In the genomic region with DNA sequence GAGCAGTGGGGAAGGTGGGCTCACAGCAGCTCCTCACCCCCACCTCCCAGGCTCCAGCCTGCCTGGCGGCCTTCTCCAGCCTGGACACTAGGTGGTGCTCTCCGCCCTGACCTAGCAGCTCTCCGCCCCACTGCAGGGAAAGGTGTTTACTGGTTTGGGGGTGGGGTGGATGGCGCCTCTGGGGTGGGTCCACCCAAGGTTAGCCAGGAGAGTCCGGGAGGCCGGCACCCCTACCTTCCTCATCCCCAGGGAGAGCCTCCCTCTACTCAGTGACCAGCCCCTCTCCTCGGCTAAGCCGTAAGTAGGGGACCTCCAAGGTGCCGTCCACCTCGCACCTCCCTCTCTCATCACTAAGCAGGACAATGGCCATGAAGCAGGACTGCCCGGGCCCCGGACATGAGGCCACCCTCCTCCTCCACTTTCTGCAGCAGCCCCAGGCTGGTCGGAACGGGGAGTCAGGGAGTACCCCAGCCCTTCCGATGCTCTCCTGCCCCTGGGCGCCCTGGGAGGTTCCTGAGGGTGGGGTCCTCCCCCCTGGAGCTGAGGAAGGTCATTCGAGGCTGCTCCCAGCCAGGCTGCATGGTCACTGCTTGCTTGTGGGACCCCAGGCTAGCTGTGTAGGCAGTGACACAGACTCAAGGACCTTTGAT, we compare ENCODE assay signal across 8 cellular contexts.
DNase-seq lines count a peak whose midpoint lies in the region; ATAC-seq and TF ChIP-seq lines count a peak whose summit lies in the region.

No MANE protein-coding gene starts in this region.

- TF ChIP-seq CTCF in DND-41 (IDR thresholded peaks at IDR 0.05; ENCODE audit: borderline replicate concordance, extremely low read depth, low read length, poor library complexity, severe bottlenecking) (peak; percentile 77), astrocyte of the spinal cord (IDR thresholded peaks at IDR 0.05; ENCODE audit: low read depth, low read length) (peak; percentile 89), spleen (IDR thresholded peaks at IDR 0.05 in 8 of 11, conservative IDR thresholded peaks at IDR 0.05 in 3 of 11) (peak in 10 of 11 experiments; percentile 52 to 87 (median 78))

- H3K79me2 ChIP-seq in DND-41 (ENCODE audit: insufficient read depth, low read length) = no peaks in the 10 kb centered on the region

- H3K27ac ChIP-seq in DND-41 (ENCODE audit: low read length) (no peak overlapping the region), iPS DF 6.9 (ENCODE audit: low read length) (no peak overlapping the region), spleen (no peak overlapping the region)

- H3K4me1 ChIP-seq in DND-41 (ENCODE audit: insufficient read depth, low read length) (no peaks in the 10 kb centered on the region), iPS DF 6.9 (ENCODE audit: control insufficient read depth, insufficient read depth, low read length) (peaks cover 10% of the 10 kb centered on the region), spleen (peaks cover 0 to 32% (median 18%) of the 10 kb centered on the region in 6 donors)

- ATAC-seq in DND-41 (ENCODE audit: insufficient read depth, low read depth) (peak; percentile 62; the same call in 2 of the 3 replicates), GM21528 (IDR thresholded peaks at IDR 0.05; ENCODE audit: low FRiP score, unreplicated experiment) (no peak), HG03045 (IDR thresholded peaks at IDR 0.05; ENCODE audit: unreplicated experiment) (no peak)

- H4K20me1 ChIP-seq in DND-41 (ENCODE audit: insufficient read depth, low read length) = peaks cover 17% of the 10 kb centered on the region

- H3K4me2 ChIP-seq in DND-41 (ENCODE audit: insufficient read depth, low read length) = no peak overlapping the region

- TF ChIP-seq POLR2A in spleen (IDR thresholded peaks at IDR 0.05) = no peak

- no peak overlapping the region for H3K9ac ChIP-seq in DND-41 (ENCODE audit: low read depth, low read length)

- no CpG with 5 or more reads among the region's 17 CpGs for WGBS in iPS DF 6.9 (ENCODE audit: insufficient coverage, insufficient read length)
- 9 to 12% (median 10%) methylated on average over 13 to 17 of the region's 17 CpGs for WGBS in spleen, 5 donors

- DNase-seq in DND-41 (peak; percentile 47), LHCN-M2 (ENCODE audit: low read depth) (peak; percentile 26), T-helper 22 cell (ENCODE audit: low read depth) (peak; percentile 30), astrocyte of the spinal cord (ENCODE audit: low read depth, low spot score) (peak; percentile 35), iPS DF 6.9 (ENCODE audit: low read depth, low spot score) (peak; percentile 79), spleen (no peak)

- in situ Hi-C loops in astrocyte of the spinal cord (cut with HindIII; ENCODE audit: low sequenced_read_pairs) = no loop called here

- intact Hi-C loops in spleen (cut with DNase I; ENCODE audit: low total_unique reads) = no loop called here

- H3K27me3 ChIP-seq in DND-41 (ENCODE audit: insufficient read depth, low read length, poor library complexity) (no peaks in the 10 kb centered on the region), iPS DF 6.9 (ENCODE audit: control insufficient read depth, insufficient read depth, low read length) (no peaks in the 10 kb centered on the region), spleen (replicated peaks in 1 of 7) (peaks cover 0 to 13% (median 6%) of the 10 kb centered on the region in 7 donors)

- no peak overlapping the region for H2AFZ ChIP-seq in DND-41 (ENCODE audit: low read depth, low read length)

- H3K4me3 ChIP-seq in DND-41 (ENCODE audit: low read depth in 1 of 2, low read length in 2 of 2) (no peak overlapping the region), astrocyte of the spinal cord (ENCODE audit: low read depth, low read length) (no peak overlapping the region), iPS DF 6.9 (ENCODE audit: low read length) (no peak overlapping the region), spleen (peak overlapping the region in 2 of 8 donors; percentile 22 to 58)

- H3K36me3 ChIP-seq in DND-41 (ENCODE audit: insufficient read depth, low read length) (no peaks in the 10 kb centered on the region), iPS DF 6.9 (ENCODE audit: control insufficient read depth, insufficient read depth, low read length) (no peaks in the 10 kb centered on the region), spleen (no peaks in the 10 kb centered on the region)

- H3K9me3 ChIP-seq in DND-41 (ENCODE audit: insufficient read depth, low read length, severe bottlenecking) (no peaks in the 10 kb centered on the region), iPS DF 6.9 (ENCODE audit: control insufficient read depth, insufficient read depth, low read length) (no peaks in the 10 kb centered on the region), spleen (no peaks in the 10 kb centered on the region)
